In genomic region chr2:54725343-54726099, GRCh38 we compare ENCODE assay signal across 9 cellular contexts. TPM values are rescaled to one million over a fixed set of nuclear protein-coding genes. Genes with fewer than 3 reads are reported as not detected.
DNase-seq lines count a peak whose midpoint lies in the region; ATAC-seq and TF ChIP-seq lines count a peak whose summit lies in the region.
"Had no signal": no experiment of that assay in that cellular context is flagged by ENCODE, and none has a peak within 500 bp of the region (broad histone marks: within the 10 kb centered on the region; RNA-seq: fewer than 3 reads in every experiment).

No MANE protein-coding gene starts in this region.

- TF ChIP-seq CTCF in BE2C (IDR thresholded peaks at IDR 0.05; ENCODE audit: low read depth, low read length) (no peak), HCT116 (IDR thresholded peaks at IDR 0.05 in 2 of 3, conservative IDR thresholded peaks at IDR 0.05 in 1 of 3; ENCODE audit: borderline replicate concordance in 1 of 3, insufficient read depth in 1 of 3, low read depth in 2 of 3, low read length in 2 of 3) (no peak), astrocyte of the spinal cord (IDR thresholded peaks at IDR 0.05; ENCODE audit: low read depth, low read length) (no peak), natural killer cell (IDR thresholded peaks at IDR 0.05) (no peak)

- no peaks in the 10 kb centered on the region for H3K79me2 ChIP-seq in HCT116 (ENCODE audit: insufficient read depth, low read length)

- no peak for TF ChIP-seq POLR2A in HCT116 (IDR thresholded peaks at IDR 0.05; ENCODE audit: borderline replicate concordance, extremely low read depth, insufficient read depth, insufficient read length)

- H3K4me3 Mint-ChIP-seq in natural killer cell: peak overlapping the region; percentile 94

- DNase-seq in BE2C: no peak
- no peak for DNase-seq in HCT116 (ENCODE audit: low read depth, low spot score)
- DNase-seq in astrocyte of the spinal cord (ENCODE audit: low read depth, low spot score): no peak
- no peak for DNase-seq in natural killer cell
- no peak for DNase-seq in HT-29 (ENCODE audit: low spot score)
- DNase-seq in NCI-H345 (lab: John Stamatoyannopoulos, UW): no peak
- DNase-seq: KBM-7 had no signal

- no peaks in the 10 kb centered on the region for H3K9me3 Mint-ChIP-seq in natural killer cell

- H3K27ac Mint-ChIP-seq in natural killer cell: peak overlapping the region; percentile 42 to 54

- ATAC-seq in HCT116 (no peak), natural killer cell (no peak), GM18907 (IDR thresholded peaks at IDR 0.05; ENCODE audit: unreplicated experiment) (no peak), GM18861 (IDR thresholded peaks at IDR 0.05; ENCODE audit: unreplicated experiment) (no peak)

- in situ Hi-C loops in astrocyte of the spinal cord (cut with HindIII; ENCODE audit: low sequenced_read_pairs): no loop called here

- no peak overlapping the region for H2AFZ ChIP-seq in HCT116 (ENCODE audit: low read depth, low read length, poor library complexity, severe bottlenecking)

- H3K4me1 ChIP-seq in BE2C (peaks cover 4% of the 10 kb centered on the region), HCT116 (ENCODE audit: control insufficient read depth in 1 of 2, insufficient read depth in 2 of 2, low read length in 2 of 2) (peaks cover 3 to 32% of the 10 kb centered on the region in 2 experiments; a peak in 3 of 4 replicates)

- peaks cover 20 to 21% of the 10 kb centered on the region in 2 donors for H3K4me1 Mint-ChIP-seq in natural killer cell

- H4K20me1 ChIP-seq in HCT116 (ENCODE audit: insufficient read depth): no peaks in the 10 kb centered on the region

- POLR2A ChIA-PET in HCT116 (lab: Charles Lee): no interaction called here

- intact Hi-C loops in HCT116 (cut with micrococcal nuclease): loop anchor here (5.0 to 10.0 kb wide), 2 partner anchors 47 to 109 kb away; no protein-coding TSS in a partner anchor
- intact Hi-C loops in natural killer cell (cut with micrococcal nuclease): no loop called here

- no peak overlapping the region for H3K4me2 ChIP-seq in HCT116 (ENCODE audit: low read length)

- no peaks in the 10 kb centered on the region for H3K9me2 ChIP-seq in HCT116 (ENCODE audit: insufficient read depth)

- no peak overlapping the region for H3K27ac ChIP-seq in HCT116 (ENCODE audit: low read depth, low read length)

- BruUV-seq in HCT116 (replicated peaks; lab: Mats Ljungman, UMichigan): TSS peak; percentile 20

- peaks cover 37 to 49% of the 10 kb centered on the region in 2 donors for H3K27me3 Mint-ChIP-seq in natural killer cell (ENCODE audit: low read depth in 2 of 2)

- RAD21 ChIA-PET in HCT116 (lab: Charles Lee; ENCODE audit: low non-redundant PET in 1 of 2, low total read pairs in 2 of 2, uncharacterized antibody in 2 of 2, unreplicated experiment in 2 of 2): no interaction called here

- no peaks in the 10 kb centered on the region for H3K9me3 ChIP-seq in BE2C
- no peaks in the 10 kb centered on the region for H3K9me3 ChIP-seq in HCT116 (ENCODE audit: control insufficient read depth in 1 of 2, insufficient read depth in 1 of 2, low read depth in 1 of 2, low read length in 2 of 2)

- CTCF ChIA-PET in HCT116 (lab: Charles Lee): no interaction called here

- H3K9ac ChIP-seq in HCT116 (ENCODE audit: low read length): no peak overlapping the region

- H3K36me3 ChIP-seq in BE2C (no peaks in the 10 kb centered on the region; the same call in 1 of the 2 replicates), HCT116 (ENCODE audit: control insufficient read depth in 1 of 2, insufficient read depth in 2 of 2, low read length in 2 of 2) (no peaks in the 10 kb centered on the region)

- TF ChIP-seq RAD21 in HCT116 (IDR thresholded peaks at IDR 0.05; ENCODE audit: low read depth): no peak

- H3K4me3 ChIP-seq in BE2C (ENCODE audit: low read depth, low read length) (peak overlapping the region; percentile 76), HCT116 (replicated peaks in 1 of 2; ENCODE audit: low read depth in 1 of 2, low read length in 2 of 2) (no peak overlapping the region), astrocyte of the spinal cord (ENCODE audit: low read depth, low read length) (peak overlapping the region; percentile 32)

- H3K36me3 Mint-ChIP-seq in natural killer cell: peaks cover 6% of the 10 kb centered on the region

- H3K27me3 ChIP-seq in BE2C (no peaks in the 10 kb centered on the region), HCT116 (ENCODE audit: insufficient read depth, low read length) (no peaks in the 10 kb centered on the region)

TF ChIP-seq in HCT116, 20 proteins besides CTCF, POLR2A, EP300 and RAD21:
- TF ChIP-seq ATF3 (IDR thresholded peaks at IDR 0.05): no peak
- no peak for TF ChIP-seq ELF1 (IDR thresholded peaks at IDR 0.05; ENCODE audit: borderline replicate concordance, low read depth)
- TF ChIP-seq CBX3 (IDR thresholded peaks at IDR 0.05; ENCODE audit: low read depth): no peak
- TF ChIP-seq YY1 (IDR thresholded peaks at IDR 0.05; ENCODE audit: extremely low read depth, insufficient replicate concordance, low read depth, low read length): no peak
- no peak for TF ChIP-seq MAX (IDR thresholded peaks at IDR 0.05)
- no peak for TF ChIP-seq SRF (IDR thresholded peaks at IDR 0.05; ENCODE audit: low read depth)
- TF ChIP-seq EZH2 (IDR thresholded peaks at IDR 0.05): no peak
- no peak for TF ChIP-seq CEBPB (IDR thresholded peaks at IDR 0.05; ENCODE audit: low read depth)
- no peak for TF ChIP-seq EGR1 (IDR thresholded peaks at IDR 0.05; ENCODE audit: low read depth)
- no peak for TF ChIP-seq JUND (IDR thresholded peaks at IDR 0.05)
- no peak for TF ChIP-seq SIN3A (IDR thresholded peaks at IDR 0.05; ENCODE audit: low read depth)
- no peak for TF ChIP-seq FOSL1 (IDR thresholded peaks at IDR 0.05; ENCODE audit: low read depth)
- no peak for TF ChIP-seq TCF7L2 (IDR thresholded peaks at IDR 0.05; ENCODE audit: borderline replicate concordance, extremely low read depth, insufficient read depth, insufficient read length)
- no peak for TF ChIP-seq SP1 (IDR thresholded peaks at IDR 0.05; ENCODE audit: low read depth)
- TF ChIP-seq REST (IDR thresholded peaks at IDR 0.05; ENCODE audit: low read depth): no peak
- no peak for TF ChIP-seq EZH2phosphoT487 (IDR thresholded peaks at IDR 0.05; ENCODE audit: borderline replicate concordance)
- TF ChIP-seq ZBTB33 (IDR thresholded peaks at IDR 0.05; ENCODE audit: extremely low read depth, insufficient replicate concordance, low read length): no peak

RNA-seq across cellular contexts. Expression of gene EML6, which starts 2.1 kb away (rescaled TPM):
- polyA plus RNA-seq in BE2C (2012; ENCODE audit: insufficient read depth, insufficient read length, low read depth): 56.5 TPM
- total RNA-seq in HCT116 (2021; ENCODE audit: unreplicated experiment) (6.6 TPM), natural killer cell (1 to 10 TPM; 1.7 to 3.2 (median 2.4) TPM)
- 8.4 and 9.2 TPM in 2 replicates for polyA plus RNA-seq in HCT116 (2012)
- total RNA-seq in HT-29 (2014; rRNA removed; shearing (Covaris generic)): 3.0 and 3.1 TPM in 2 replicates

Comparison
In these comparisons a context has a peak if more than half of its experiments do, and no peak if none do; other contexts are left out.
1. H3K4me3 ChIP-seq: peak in BE2C (single experiment) and astrocyte of the spinal cord (single experiment); none in HCT116 (0 of 2).